ENCODE assay signal across 9 cellular contexts in genomic region chr14:77208266-77208978, GRCh38. TPM values are rescaled to one million over a fixed set of nuclear protein-coding genes. Genes with fewer than 3 reads are reported as not detected.
DNase-seq lines count a peak whose midpoint lies in the region; ATAC-seq lines count a peak whose summit lies in the region.
"Had no signal": no experiment of that assay in that cellular context is flagged by ENCODE, and none has a peak within 500 bp of the region (broad histone marks: within the 10 kb centered on the region; RNA-seq: fewer than 3 reads in every experiment).

No MANE protein-coding gene starts in this region.

- no peaks in the 10 kb centered on the region for H3K4me1 Mint-ChIP-seq in activated CD4-positive, alpha-beta T cell treated with anti-CD3 and anti-CD28 coated beads for 36 hours
- H3K4me1 Mint-ChIP-seq in memory B cell: peaks cover 2% of the 10 kb centered on the region

- peak; percentile 54 for DNase-seq in G401 (ENCODE audit: low spot score)
- peak; percentile 58 for DNase-seq in NCI-H1105 treated with DMSO at 0.1 percent for 48 hours (lab: John Stamatoyannopoulos, UW)
- DNase-seq in activated CD4-positive, alpha-beta T cell treated with anti-CD3 and anti-CD28 coated beads for 36 hours: peak; percentile 78
- DNase-seq in dermis blood vessel endothelial cell: peak; percentile 81
- peak; percentile 30 to 54 for DNase-seq in memory B cell (ENCODE audit: low spot score in 2 of 2)
- peak; percentile 18 to 23 for DNase-seq in stimulated activated CD8-positive, alpha-beta memory T cell treated with anti-CD3 and anti-CD28 coated beads, Interleukin-7, amount 100 ng/mL, for 1 hour (ENCODE audit: low read depth in 2 of 2)

- intact Hi-C loops in activated CD4-positive, alpha-beta T cell treated with anti-CD3 and anti-CD28 coated beads for 36 hours (cut with DNase I, micrococcal nuclease): loop anchor here in 1 of 2 experiments (1.0 kb wide), 1 partner anchor 75 kb away; no protein-coding TSS in a partner anchor

- in situ Hi-C loops in G401 (cut with HindIII; ENCODE audit: low sequenced_read_pairs): no loop called here

- H3K4me3 Mint-ChIP-seq in activated CD4-positive, alpha-beta T cell treated with anti-CD3 and anti-CD28 coated beads for 36 hours: no peak overlapping the region
- no peak overlapping the region for H3K4me3 Mint-ChIP-seq in memory B cell

- ATAC-seq in activated CD4-positive, alpha-beta T cell treated with anti-CD3 and anti-CD28 coated beads for 36 hours: peak; percentile 61
- ATAC-seq in memory B cell (ENCODE audit: low read depth) (no peak), HG03342 (IDR thresholded peaks at IDR 0.05; ENCODE audit: unreplicated experiment) (no peak), HG02588 (IDR thresholded peaks at IDR 0.05; ENCODE audit: unreplicated experiment) (no peak)

- H3K27ac Mint-ChIP-seq in activated CD4-positive, alpha-beta T cell treated with anti-CD3 and anti-CD28 coated beads for 36 hours: no peak overlapping the region
- H3K27ac Mint-ChIP-seq in memory B cell: no peak overlapping the region

- H3K9me3 Mint-ChIP-seq in activated CD4-positive, alpha-beta T cell treated with anti-CD3 and anti-CD28 coated beads for 36 hours (ENCODE audit: low read depth): no peaks in the 10 kb centered on the region
- no peaks in the 10 kb centered on the region for H3K9me3 Mint-ChIP-seq in memory B cell
- H3K9me3 Mint-ChIP-seq: IgD-negative memory B cell had no signal

- CTCF ChIA-PET in activated CD4-positive, alpha-beta T cell treated with anti-CD3 and anti-CD28 coated beads for 36 hours (lab: Charles Lee): interaction anchor here (0.6 to 1.5 kb wide), 5 partner anchors 57 to 1434 kb away, joined by 3 to 4 read pairs (median 3); no protein-coding TSS in a partner anchor

- H3K27me3 Mint-ChIP-seq in activated CD4-positive, alpha-beta T cell treated with anti-CD3 and anti-CD28 coated beads for 36 hours: peaks cover 2% of the 10 kb centered on the region
- H3K27me3 Mint-ChIP-seq in memory B cell: peaks cover 1% of the 10 kb centered on the region

- POLR2A ChIA-PET in activated CD4-positive, alpha-beta T cell treated with anti-CD3 and anti-CD28 coated beads for 36 hours (lab: Charles Lee): no interaction called here

- H3K36me3 Mint-ChIP-seq in activated CD4-positive, alpha-beta T cell treated with anti-CD3 and anti-CD28 coated beads for 36 hours (ENCODE audit: low read depth): no peaks in the 10 kb centered on the region
- H3K36me3 Mint-ChIP-seq in memory B cell: no peaks in the 10 kb centered on the region
- H3K36me3 Mint-ChIP-seq: IgD-negative memory B cell had no signal

RNA-seq across cellular contexts. Expression of gene TMEM63C, which starts 26.8 kb away (rescaled TPM):
- 0.06 TPM in 1 of 2 replicates, not detected in the other for total RNA-seq in G401 (2014; rRNA removed; shearing (Covaris generic))
- total RNA-seq in activated CD4-positive, alpha-beta T cell treated with anti-CD3 and anti-CD28 coated beads for 36 hours: 1 to 10 TPM; 1.1 to 1.4 TPM
- total RNA-seq in dermis blood vessel endothelial cell: under 0.01 TPM in 1 of 2 replicates, not detected in the other

Comparison
In these comparisons a context has a peak if more than half of its experiments do, and no peak if none do; other contexts are left out.
1. DNase-seq: peak in every context shown above with its lines; median percentile 81 in dermis blood vessel endothelial cell; 78 in activated CD4-positive, alpha-beta T cell treated with anti-CD3 and anti-CD28 coated beads for 36 hours; 58 in NCI-H1105 treated with DMSO at 0.1 percent for 48 hours; 54 in G401; 42 in memory B cell; 20 in stimulated activated CD8-positive, alpha-beta memory T cell treated with anti-CD3 and anti-CD28 coated beads, Interleukin-7, amount 100 ng/mL, for 1 hour.